ENCODE assay signal across 1 cellular context in the genomic region with DNA sequence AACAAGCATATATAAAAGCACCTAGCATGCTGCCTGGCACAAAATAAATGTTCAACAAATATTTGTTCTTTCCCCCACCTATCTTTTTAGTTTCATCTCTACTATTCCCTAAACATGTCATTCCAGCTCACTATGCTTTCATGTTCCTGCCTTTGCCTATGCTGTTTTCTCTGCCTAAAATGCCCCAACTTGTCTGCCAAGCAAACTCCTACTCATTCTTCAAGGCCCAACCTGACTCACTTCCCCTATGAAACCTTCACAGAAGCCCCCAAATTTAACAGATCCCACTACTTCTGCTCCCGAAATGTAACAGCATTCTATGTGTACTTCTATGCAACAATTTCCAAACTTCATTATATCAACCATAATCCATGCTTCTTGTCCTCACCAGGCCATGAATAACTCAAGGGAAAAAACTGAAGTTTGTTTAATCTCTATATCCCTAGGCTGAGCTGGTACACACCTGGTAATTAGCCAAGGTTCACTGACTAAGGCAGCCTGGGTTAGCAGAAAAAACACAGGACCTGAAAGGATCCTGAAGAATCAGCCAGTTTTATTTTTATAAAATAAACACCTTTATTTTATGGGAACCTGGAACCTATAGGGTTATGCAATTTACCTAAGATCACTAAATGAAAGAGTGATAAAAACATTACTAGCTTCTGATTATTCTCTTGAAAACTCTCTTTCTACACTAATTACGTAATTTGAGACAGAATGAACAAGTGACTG.
TF ChIP-seq lines count a peak whose summit lies in the region.

No MANE protein-coding gene starts in this region.

TF ChIP-seq in HepG2, 621 proteins besides CTCF, POLR2A, EP300 and RAD21 (continued from another document):
- no peak for TF ChIP-seq PRDM10 (CRISPR knock-in tag; IDR thresholded peaks at IDR 0.05; ENCODE audit: low read depth)
